Comparison of ENCODE assay signal across 1 cellular context in the genomic region with DNA sequence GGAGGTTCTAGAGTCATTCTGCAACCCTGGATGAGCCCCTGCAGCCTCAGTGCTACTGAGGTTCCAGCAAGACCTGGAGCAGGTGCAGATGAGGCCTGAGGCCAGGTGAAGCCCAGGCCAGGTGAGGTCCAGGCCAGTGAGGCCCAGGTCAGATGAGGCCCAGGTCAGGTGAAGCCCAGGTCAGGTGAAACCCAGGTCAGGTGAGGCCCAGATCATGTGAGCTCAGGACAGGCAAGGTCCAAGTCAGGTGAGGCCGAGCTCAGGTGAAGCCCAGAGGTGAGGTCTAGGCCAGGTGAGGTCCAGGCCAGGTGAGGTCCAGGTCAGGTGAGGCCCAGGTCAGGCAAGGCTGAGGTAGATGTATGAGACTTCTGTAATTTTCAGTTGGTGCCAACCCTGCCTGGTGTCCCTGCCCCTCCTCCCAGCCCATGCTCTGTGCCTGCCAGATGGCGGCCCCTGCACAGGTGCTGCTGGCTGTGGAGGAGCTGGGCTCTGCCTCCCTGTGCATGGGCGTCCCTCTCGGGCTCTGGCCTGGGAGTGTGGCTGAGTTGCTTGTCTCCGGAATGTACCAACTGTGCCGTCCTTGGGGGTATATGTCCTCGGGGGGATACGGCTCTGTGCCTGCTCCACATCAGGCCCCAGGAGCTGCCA.
TF ChIP-seq lines count a peak whose summit lies in the region.

No MANE protein-coding gene starts in this region.

TF ChIP-seq in HCT116, 20 proteins besides CTCF, POLR2A, EP300 and RAD21:
- no peak for TF ChIP-seq SRF (IDR thresholded peaks at IDR 0.05; ENCODE audit: low read depth)
